ENCODE assay signal across 11 cellular contexts in genomic region chr1:214187152-214187900, GRCh38.
A peak's percentile ranks its signal among the peaks of the same experiment; 100 is the strongest.
DNase-seq lines count a peak whose midpoint lies in the region; ATAC-seq and TF ChIP-seq lines count a peak whose summit lies in the region.
"Had no signal": no experiment of that assay in that cellular context is flagged by ENCODE, and none has a peak within 500 bp of the region (broad histone marks: within the 10 kb centered on the region; RNA-seq: fewer than 3 reads in every experiment).

No MANE protein-coding gene starts in this region.

- no peak for TF ChIP-seq CTCF in ascending aorta (IDR thresholded peaks at IDR 0.05)

- H3K4me1 Mint-ChIP-seq in natural killer cell treated with Interleukin-12 subunit alpha and Interleukin-12 subunit beta and Interleukin-15 and Interleukin-18, amount 100 ng/mL, for 72 hours (ENCODE audit: low read depth in 2 of 2) = no peaks in the 10 kb centered on the region

- H3K4me1 ChIP-seq in HUES48 (ENCODE audit: control insufficient read depth, insufficient read depth, low read length) = peaks cover 12% of the 10 kb centered on the region
- H3K4me1 ChIP-seq in ascending aorta = peaks cover 0 to 5% of the 10 kb centered on the region in 2 donors
- H3K4me1 ChIP-seq in skeletal muscle tissue (ENCODE audit: control insufficient read depth in 3 of 3, insufficient read depth in 3 of 3, low read length in 3 of 3) = peaks cover 5 to 8% (median 7%) of the 10 kb centered on the region in 3 donors

- no peaks in the 10 kb centered on the region for H3K36me3 Mint-ChIP-seq in natural killer cell treated with Interleukin-12 subunit alpha and Interleukin-12 subunit beta and Interleukin-15 and Interleukin-18, amount 100 ng/mL, for 72 hours

- H3K4me3 Mint-ChIP-seq in natural killer cell treated with Interleukin-12 subunit alpha and Interleukin-12 subunit beta and Interleukin-15 and Interleukin-18, amount 100 ng/mL, for 72 hours = no peak overlapping the region
- H3K4me3 Mint-ChIP-seq: activated B cell treated with CpG ODN at 0.5 μM for 24 hours; central memory CD8-positive, alpha-beta T cell had no signal

- no peaks in the 10 kb centered on the region for H3K9me3 ChIP-seq in HUES48 (ENCODE audit: control insufficient read depth, insufficient read depth, low read length)
- H3K9me3 ChIP-seq in ascending aorta = no peaks in the 10 kb centered on the region
- H3K9me3 ChIP-seq in iPS-18c (ENCODE audit: control insufficient read depth, insufficient read depth, low read length) = no peaks in the 10 kb centered on the region
- peaks cover 0 to under 1% (median 0%) of the 10 kb centered on the region in 3 donors for H3K9me3 ChIP-seq in skeletal muscle tissue (ENCODE audit: control insufficient read depth in 3 of 3, low read length in 3 of 3)

- DNase-seq in ascending aorta (ENCODE audit: low spot score in 2 of 2) = no peak
- no peak for DNase-seq in AML-193 (lab: John Stamatoyannopoulos, UW)
- DNase-seq in natural killer cell treated with Interleukin-12 subunit alpha and Interleukin-12 subunit beta and Interleukin-15 and Interleukin-18, amount 100 ng/mL, for 72 hours (ENCODE audit: low spot score) = no peak
- DNase-seq: activated B cell treated with CpG ODN at 0.5 μM for 24 hours; stimulated activated CD8-positive, alpha-beta memory T cell treated with anti-CD3 and anti-CD28 coated beads, Interleukin-4, amount 100 ng/mL, for 48 hours had no signal

- no peak for ATAC-seq in GM21619 (IDR thresholded peaks at IDR 0.05; ENCODE audit: unreplicated experiment)
- no peak for ATAC-seq in natural killer cell treated with Interleukin-12 subunit alpha and Interleukin-12 subunit beta and Interleukin-15 and Interleukin-18, amount 100 ng/mL, for 72 hours
- ATAC-seq in GM21367 (IDR thresholded peaks at IDR 0.05; ENCODE audit: unreplicated experiment) = no peak

- intact Hi-C loops in ascending aorta (cut with DNase I) = no loop called here

- no peaks in the 10 kb centered on the region for H3K9me3 Mint-ChIP-seq in natural killer cell treated with Interleukin-12 subunit alpha and Interleukin-12 subunit beta and Interleukin-15 and Interleukin-18, amount 100 ng/mL, for 72 hours
- H3K9me3 Mint-ChIP-seq: activated B cell treated with CpG ODN at 0.5 μM for 24 hours; central memory CD8-positive, alpha-beta T cell had no signal

- no peak overlapping the region for H3K27ac Mint-ChIP-seq in natural killer cell treated with Interleukin-12 subunit alpha and Interleukin-12 subunit beta and Interleukin-15 and Interleukin-18, amount 100 ng/mL, for 72 hours
- H3K27ac Mint-ChIP-seq: activated B cell treated with CpG ODN at 0.5 μM for 24 hours had no signal

- no peak overlapping the region for H3K27ac ChIP-seq in HUES48 (ENCODE audit: low read depth, low read length)
- H3K27ac ChIP-seq in ascending aorta = no peak overlapping the region
- no peak overlapping the region for H3K27ac ChIP-seq in skeletal muscle tissue (ENCODE audit: low read depth, low read length)

- H3K27me3 ChIP-seq in HUES48 (ENCODE audit: control insufficient read depth, insufficient read depth, low read length) = peaks cover 56% of the 10 kb centered on the region
- H3K27me3 ChIP-seq in ascending aorta = no peaks in the 10 kb centered on the region
- H3K27me3 ChIP-seq in skeletal muscle tissue (ENCODE audit: control insufficient read depth in 3 of 3, insufficient read depth in 3 of 3, low read length in 3 of 3) = peaks cover 30 to 39% (median 32%) of the 10 kb centered on the region in 3 donors

- H3K9ac ChIP-seq in HUES48 (ENCODE audit: low read depth, low read length) = no peak overlapping the region
- peak overlapping the region; percentile 12 to 42 (median 36) for H3K9ac ChIP-seq in skeletal muscle tissue (ENCODE audit: low read depth in 1 of 3, low read length in 3 of 3)

- H3K27me3 Mint-ChIP-seq in natural killer cell treated with Interleukin-12 subunit alpha and Interleukin-12 subunit beta and Interleukin-15 and Interleukin-18, amount 100 ng/mL, for 72 hours = peaks cover 39 to 71% of the 10 kb centered on the region in 2 donors

- no peaks in the 10 kb centered on the region for H3K36me3 ChIP-seq in HUES48 (ENCODE audit: control insufficient read depth, insufficient read depth, low read length)
- no peaks in the 10 kb centered on the region for H3K36me3 ChIP-seq in ascending aorta
- H3K36me3 ChIP-seq in skeletal muscle tissue (ENCODE audit: control insufficient read depth in 3 of 3, insufficient read depth in 3 of 3, low read length in 3 of 3) = no peaks in the 10 kb centered on the region

- H3K4me3 ChIP-seq in HUES48 (ENCODE audit: low read depth, low read length) (peak overlapping the region; percentile 51), ascending aorta (peak overlapping the region; percentile 14), iPS-18c (ENCODE audit: insufficient read depth, low read depth, low read length) (peak overlapping the region; percentile 45), skeletal muscle tissue (ENCODE audit: low read length in 3 of 3) (peak overlapping the region; percentile 55 to 66 (median 66))

Comparison
In these comparisons a context has a peak if more than half of its experiments do, and no peak if none do; other contexts are left out.
1. H3K4me3 ChIP-seq: peak in every context shown above with its lines; median percentile 66 in skeletal muscle tissue; 51 in HUES48; 45 in iPS-18c; 14 in ascending aorta.